28 cellular contexts compared by ENCODE assay signal in genomic region chr11:61484541-61484940, GRCh38. TPM values are rescaled to one million over a fixed set of nuclear protein-coding genes. Genes with fewer than 3 reads are reported as not detected.
"Had no signal": no experiment of that assay in that cellular context is flagged by ENCODE, and none has a peak within 500 bp of the region (broad histone marks: within the 10 kb centered on the region; RNA-seq: fewer than 3 reads in every experiment).

No MANE protein-coding gene starts in this region.

- FAIRE-seq: TTC549 had no signal

- H3K4me1 Mint-ChIP-seq: activated CD4-positive, alpha-beta T cell treated with anti-CD3 and anti-CD28 coated beads, Interleukin-2, amount 10 ng/mL, durations not matched to agents 24 days and 14 days; activated naive CD8-positive, alpha-beta T cell treated with anti-CD3 and anti-CD28 coated beads for 36 hours had no signal

- H3K27ac Mint-ChIP-seq: activated CD4-positive, alpha-beta T cell treated with anti-CD3 and anti-CD28 coated beads, Interleukin-2, amount 10 ng/mL, durations not matched to agents 24 days and 14 days; activated CD8-positive, alpha-beta T cell treated with anti-CD3 and anti-CD28 coated beads for 36 hours; activated naive CD8-positive, alpha-beta T cell treated with anti-CD3 and anti-CD28 coated beads for 36 hours; activated T-cell treated with anti-CD3 and anti-CD28 coated beads, Interleukin-2, amount 50 U/mL, for 72 hours; activated T-helper 17 cell treated with anti-CD3 and anti-CD28 coated beads, Interleukin-2, amount 50 U/mL, for 72 hours; T-helper 2 cell treated with Interferon-gamma antibody and Interleukin-4, amounts not matched to agents 5 μg/mL and 100 μg/mL, for 36 hours had no signal

- H3K27me3 Mint-ChIP-seq: activated CD4-positive, alpha-beta T cell treated with anti-CD3 and anti-CD28 coated beads, Interleukin-2, amount 10 ng/mL, durations not matched to agents 24 days and 14 days; activated naive CD8-positive, alpha-beta T cell treated with anti-CD3 and anti-CD28 coated beads for 36 hours had no signal

- H3K27ac ChIP-seq: brain microvascular endothelial cell, SJCRH30, SK-N-MC had no signal

- DNase-seq: activated CD4-positive, alpha-beta T cell treated with anti-CD3 and anti-CD28 coated beads, Interleukin-2, amount 10 ng/mL, durations not matched to agents 24 days and 14 days; activated CD4-positive, alpha-beta T cell treated with anti-CD3 and anti-CD28 coated beads, Interleukin-2, amount 50 U/mL, for 4 hours; activated CD8-positive, alpha-beta T cell treated with anti-CD3 and anti-CD28 coated beads for 36 hours; activated effector memory CD4-positive, alpha-beta T cell treated with anti-CD3 and anti-CD28 coated beads, Interleukin-2, amount 50 U/mL, for 16 hours; activated naive CD4-positive, alpha-beta T cell; activated naive CD4-positive, alpha-beta T cell treated with anti-CD3 and anti-CD28 coated beads, Interleukin-2, amount 50 U/mL, for 16 hours; activated naive CD8-positive, alpha-beta T cell treated with anti-CD3 and anti-CD28 coated beads for 36 hours; activated T-cell treated with anti-CD3 and anti-CD28 coated beads, Interleukin-2, amount 50 U/mL, for 1 hour; activated T-cell treated with anti-CD3 and anti-CD28 coated beads, Interleukin-2, amount 50 U/mL, for 72 hours; amniotic stem cell; aorta; brain microvascular endothelial cell; NCI-H1436 treated with DMSO at 0.1 percent for 48 hours; NCI-H1694 treated with DMSO at 0.1 percent for 48 hours; NCI-H2029; NCI-H345; NCI-H524 treated with DMSO at 0.1 percent for 48 hours; SHP77; SJCRH30 had no signal

- H3K4me3 ChIP-seq: SJCRH30, SK-N-MC had no signal

- H3K27me3 ChIP-seq: brain microvascular endothelial cell, SJCRH30 had no signal

- H3K9me3 Mint-ChIP-seq: activated CD4-positive, alpha-beta T cell treated with anti-CD3 and anti-CD28 coated beads, Interleukin-2, amount 10 ng/mL, durations not matched to agents 24 days and 14 days; activated CD8-positive, alpha-beta T cell treated with anti-CD3 and anti-CD28 coated beads for 36 hours; activated naive CD8-positive, alpha-beta T cell treated with anti-CD3 and anti-CD28 coated beads for 36 hours; activated T-cell treated with anti-CD3 and anti-CD28 coated beads, Interleukin-2, amount 50 U/mL, for 72 hours; activated T-helper 17 cell treated with anti-CD3 and anti-CD28 coated beads, Interleukin-2, amount 50 U/mL, for 72 hours; T-helper 2 cell treated with Interferon-gamma antibody and Interleukin-4, amounts not matched to agents 5 μg/mL and 100 μg/mL, for 36 hours had no signal

- H3K4me3 Mint-ChIP-seq: activated CD4-positive, alpha-beta T cell treated with anti-CD3 and anti-CD28 coated beads, Interleukin-2, amount 10 ng/mL, durations not matched to agents 24 days and 14 days; activated CD8-positive, alpha-beta T cell treated with anti-CD3 and anti-CD28 coated beads for 36 hours; activated naive CD8-positive, alpha-beta T cell treated with anti-CD3 and anti-CD28 coated beads for 36 hours; activated T-cell treated with anti-CD3 and anti-CD28 coated beads, Interleukin-2, amount 50 U/mL, for 72 hours; activated T-helper 17 cell treated with anti-CD3 and anti-CD28 coated beads, Interleukin-2, amount 50 U/mL, for 72 hours; T-helper 2 cell treated with Interferon-gamma antibody and Interleukin-4, amounts not matched to agents 5 μg/mL and 100 μg/mL, for 36 hours had no signal

- H3K9me3 ChIP-seq: SJCRH30 had no signal

- ATAC-seq: activated CD8-positive, alpha-beta T cell treated with anti-CD3 and anti-CD28 coated beads for 36 hours; activated T-cell treated with anti-CD3 and anti-CD28 coated beads, Interleukin-2, amount 50 U/mL, for 72 hours; activated T-helper 17 cell treated with anti-CD3 and anti-CD28 coated beads, Interleukin-2, amount 50 U/mL, for 72 hours; Panc1 had no signal

- H3K36me3 ChIP-seq: brain microvascular endothelial cell, SJCRH30 had no signal

RNA-seq across cellular contexts. Expression of gene LRRC10B, which starts 24.0 kb away (rescaled TPM):
- total RNA-seq: activated CD8-positive, alpha-beta memory T cell treated with anti-CD3 and anti-CD28 coated beads for 36 hours; activated CD8-positive, alpha-beta T cell treated with anti-CD3 and anti-CD28 coated beads for 36 hours; activated naive CD8-positive, alpha-beta T cell treated with anti-CD3 and anti-CD28 coated beads for 36 hours; activated T-cell treated with anti-CD3 and anti-CD28 coated beads, Interleukin-2, amount 50 U/mL, for 72 hours; activated T-helper 17 cell treated with anti-CD3 and anti-CD28 coated beads, Interleukin-2, amount 50 U/mL, for 72 hours; NCI-H460; RPMI7951; T-helper 1 cell treated with Interleukin-12 subunit alpha and Interleukin-12 subunit beta and Interleukin-4 antibody, amounts not matched to agents 30 ng/mL and 1 ng/mL, for 36 hours had no signal
